In the genomic region with DNA sequence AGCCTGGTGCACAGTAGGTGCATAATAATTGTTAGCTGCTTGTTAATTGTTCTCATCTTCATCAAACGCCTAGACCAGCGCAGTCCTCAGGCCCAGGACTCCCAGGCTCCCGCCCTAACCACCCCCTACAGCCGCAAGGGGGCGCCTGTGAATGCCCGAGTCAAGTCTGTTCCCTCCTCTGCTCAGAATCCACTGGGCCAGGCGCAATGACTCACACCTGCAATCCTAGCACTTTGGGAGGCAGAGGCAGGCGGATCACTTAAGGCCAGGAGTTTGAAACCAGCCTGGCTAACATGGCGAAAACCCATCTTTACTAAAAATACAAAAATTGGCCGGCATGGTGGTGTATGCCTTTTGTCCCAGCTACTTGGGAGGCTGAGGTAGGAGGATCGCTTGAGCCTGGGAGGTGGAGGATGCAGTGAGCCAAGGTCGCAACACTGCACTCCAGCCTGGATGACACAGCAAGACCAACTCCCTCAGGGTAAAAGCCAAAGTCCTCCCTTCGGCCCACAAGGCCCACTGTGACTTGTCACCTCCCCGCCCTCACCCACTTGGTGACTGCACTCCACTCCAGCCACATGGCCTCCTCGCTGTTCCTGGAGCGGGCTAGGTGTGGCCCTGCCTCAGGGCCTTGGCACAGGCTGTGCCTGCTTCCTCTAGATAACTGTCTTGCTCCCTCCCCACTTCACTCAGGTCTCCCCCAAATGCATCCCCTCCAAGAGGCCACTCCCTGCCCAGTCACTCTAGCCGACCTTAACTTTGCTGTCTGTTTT, we compare ENCODE assay signal across 8 cellular contexts. TPM values are rescaled to one million over a fixed set of nuclear protein-coding genes. Genes with fewer than 3 reads are reported as not detected.
A peak's percentile ranks its signal among the peaks of the same experiment; 100 is the strongest.
DNase-seq lines count a peak whose midpoint lies in the region; TF ChIP-seq lines count a peak whose summit lies in the region.

No MANE protein-coding gene starts in this region.

- peaks cover 18% of the 10 kb centered on the region for H3K36me3 Mint-ChIP-seq in mesothelial cell of epicardium

- H3K4me1 Mint-ChIP-seq in mesothelial cell of epicardium: no peaks in the 10 kb centered on the region

- DNase-seq in NCI-H1092 treated with DMSO at 0.1 percent for 48 hours (lab: John Stamatoyannopoulos, UW) (peak; percentile 32), NCI-H1092 (lab: John Stamatoyannopoulos, UW) (no peak), NCI-H226 (peak; percentile 79), ecto neural progenitor cell (ENCODE audit: low spot score) (peak; percentile 82), mesothelial cell of epicardium (ENCODE audit: low spot score in 2 of 2, unreplicated experiment in 2 of 2) (peak in 1 of 2 experiments; percentile 67), GM19240 (ENCODE audit: insufficient read length, low spot score) (no peak)
- peak; percentile 62 for DNase-seq in activated CD4-positive, alpha-beta T cell treated with anti-CD3 and anti-CD28 coated beads, Interleukin-2, amount 50 U/mL, for 1 hour
- peak; percentile 51 for DNase-seq in stimulated activated CD8-positive, alpha-beta memory T cell treated with anti-CD3 and anti-CD28 coated beads, Interleukin-7, amount 100 ng/mL, for 24 hours (ENCODE audit: low read depth)

- H3K27ac Mint-ChIP-seq in mesothelial cell of epicardium: no peak overlapping the region

- H3K9me3 Mint-ChIP-seq in mesothelial cell of epicardium: no peaks in the 10 kb centered on the region

- no peaks in the 10 kb centered on the region for H3K27me3 Mint-ChIP-seq in mesothelial cell of epicardium (ENCODE audit: low read depth)

- no peak overlapping the region for H3K4me3 Mint-ChIP-seq in mesothelial cell of epicardium

- peak; percentile 63 for TF ChIP-seq CTCF in mesothelial cell of epicardium (IDR thresholded peaks at IDR 0.05; ENCODE audit: unreplicated experiment)

RNA-seq across cellular contexts. Expression of a gene that starts 9.1 kb away (rescaled TPM):
- total RNA-seq in mesothelial cell of epicardium: 13.9 to 16.5 TPM (median 15.4 TPM) in 3 replicates

RNA-seq across cellular contexts. Expression of a gene that starts 15.7 kb away (rescaled TPM):
- 0.07 to 0.63 TPM in 2 of 3 replicates, not detected in the other for total RNA-seq in mesothelial cell of epicardium

RNA-seq across cellular contexts. Expression of a gene that starts 32.4 kb away (rescaled TPM):
- 32.1 to 34.4 TPM (median 32.2 TPM) in 3 replicates for total RNA-seq in mesothelial cell of epicardium

RNA-seq across cellular contexts. Expression of a gene that starts 42.1 kb away (rescaled TPM):
- total RNA-seq in mesothelial cell of epicardium: 27.7 to 30.1 TPM (median 29.6 TPM) in 3 replicates

Comparison
In these comparisons a context has a peak if more than half of its experiments do, and no peak if none do; other contexts are left out.
1. DNase-seq: peak in NCI-H1092 treated with DMSO at 0.1 percent for 48 hours (single experiment), NCI-H226 (single experiment), activated CD4-positive, alpha-beta T cell treated with anti-CD3 and anti-CD28 coated beads, Interleukin-2, amount 50 U/mL, for 1 hour (single experiment), ecto neural progenitor cell (single experiment) and stimulated activated CD8-positive, alpha-beta memory T cell treated with anti-CD3 and anti-CD28 coated beads, Interleukin-7, amount 100 ng/mL, for 24 hours (single experiment); none in NCI-H1092 (single experiment) and GM19240 (single experiment).